ENCODE assay signal across 18 cellular contexts in genomic region chr1:110800079-110800478, GRCh38.
"Had no signal": no experiment of that assay in that cellular context is flagged by ENCODE, and none has a peak within 500 bp of the region (broad histone marks: within the 10 kb centered on the region; RNA-seq: fewer than 3 reads in every experiment).

No MANE protein-coding gene starts in this region.

- H3K9me3 Mint-ChIP-seq: neural progenitor cell had no signal

- H3K4me1 ChIP-seq: esophagus muscularis mucosa, lower lobe of right lung, neural progenitor cell, stomach had no signal

- H3K9me3 ChIP-seq: lower lobe of right lung, ovary, thoracic aorta had no signal

- ATAC-seq: activated CD8-positive, alpha-beta T cell treated with anti-CD3 and anti-CD28 coated beads, Interleukin-2, amount 10 ng/mL, durations not matched to agents 7 days and 5 days; lower lobe of right lung; WTC11 had no signal

- H3K36me3 Mint-ChIP-seq: neural progenitor cell, WTC11 had no signal

- H3K27me3 ChIP-seq: esophagus muscularis mucosa, neural progenitor cell, ovary had no signal

- DNase-seq: activated CD4-positive, alpha-beta T cell treated with anti-CD3 and anti-CD28 coated beads for 48 hours; activated CD8-positive, alpha-beta memory T cell treated with anti-CD3 and anti-CD28 coated beads, Interleukin-2, amount 50 U/mL, for 48 hours; activated CD8-positive, alpha-beta T cell treated with anti-CD3 and anti-CD28 coated beads, Interleukin-2, amount 10 ng/mL, durations not matched to agents 7 days and 5 days; activated naive CD4-positive, alpha-beta T cell; dorsolateral prefrontal cortex; immature natural killer cell; lower lobe of right lung; midbrain; ovary; stimulated activated CD4-positive, alpha-beta T cell treated with anti-CD3 and anti-CD28 coated beads, Interleukin-15, amount 100 ng/mL, for 24 hours; stimulated activated CD4-positive, alpha-beta T cell treated with anti-CD3 and anti-CD28 coated beads, Interleukin-4, amount 100 ng/mL, for 4 hours; stomach had no signal

- H3K27ac ChIP-seq: dorsolateral prefrontal cortex, esophagus muscularis mucosa, lower lobe of right lung, neural progenitor cell, ovary, stomach, thoracic aorta had no signal

- H3K4me1 Mint-ChIP-seq: immature natural killer cell, neural progenitor cell, WTC11 had no signal

- H2AFZ ChIP-seq: neural progenitor cell had no signal

- H3K4me3 ChIP-seq: dorsolateral prefrontal cortex, esophagus muscularis mucosa, lower lobe of right lung, neural progenitor cell, ovary, stomach, thoracic aorta had no signal

- H3K4me2 ChIP-seq: neural progenitor cell had no signal

- H3K9ac ChIP-seq: neural progenitor cell had no signal

- H3K27ac Mint-ChIP-seq: activated CD8-positive, alpha-beta T cell treated with anti-CD3 and anti-CD28 coated beads, Interleukin-2, amount 10 ng/mL, durations not matched to agents 7 days and 5 days; activated T-helper 1 cell treated with anti-CD3 and anti-CD28 coated beads, Interleukin-12 subunit alpha, Interleukin-12 subunit beta, Interleukin-2, Interleukin-4 antibody, amounts not matched to agents 30 ng/mL and 10 ng/mL and 1 ng/mL, durations not matched to agents 14 hours and 24 hours and 36 hours; immature natural killer cell; neural progenitor cell; WTC11 had no signal

- FAIRE-seq: astrocyte had no signal

- H3K36me3 ChIP-seq: esophagus muscularis mucosa, lower lobe of right lung, neural progenitor cell, ovary, stomach, thoracic aorta had no signal

- H3K4me3 Mint-ChIP-seq: activated CD8-positive, alpha-beta T cell treated with anti-CD3 and anti-CD28 coated beads, Interleukin-2, amount 10 ng/mL, durations not matched to agents 7 days and 5 days; activated T-helper 1 cell treated with anti-CD3 and anti-CD28 coated beads, Interleukin-12 subunit alpha, Interleukin-12 subunit beta, Interleukin-2, Interleukin-4 antibody, amounts not matched to agents 30 ng/mL and 10 ng/mL and 1 ng/mL, durations not matched to agents 14 hours and 24 hours and 36 hours; immature natural killer cell; neural progenitor cell; WTC11 had no signal
